In genomic region chr1:155139895-155140629, GRCh38 we compare ENCODE assay signal across 8 cellular contexts. TPM values are rescaled to one million over a fixed set of nuclear protein-coding genes. Genes with fewer than 3 reads are reported as not detected.
A peak's percentile ranks its signal among the peaks of the same experiment; 100 is the strongest.
DNase-seq lines count a peak whose midpoint lies in the region; ATAC-seq and TF ChIP-seq lines count a peak whose summit lies in the region.

TSS of gene DPM3 (minus strand) at chr1:155140531. CDS start at chr1:155140240, 291 bp downstream.

- H3K36me3 ChIP-seq in prostate gland, result no peaks in the 10 kb centered on the region

- intact Hi-C loops in left cardiac atrium (cut with DNase I) (no loop called here), prostate gland (cut with DNase I) (no loop called here)

- H3K27ac ChIP-seq in prostate gland, result peak within 1 kb of the TSS; percentile 88 to 94

- H3K9me3 ChIP-seq in T-helper 17 cell (ENCODE audit: control insufficient read depth, low read length, poor library complexity, severe bottlenecking) (no peaks in the 10 kb centered on the region), prostate gland (no peaks in the 10 kb centered on the region)

- peak within 1 kb of the TSS; percentile 88 for H3K27ac Mint-ChIP-seq in T-helper 17 cell

- peaks cover 35% of the 10 kb centered on the region for H3K4me1 Mint-ChIP-seq in T-helper 17 cell

- H3K36me3 Mint-ChIP-seq in T-helper 17 cell (ENCODE audit: low read depth), result peaks cover 4% of the 10 kb centered on the region

- peaks cover 8% of the 10 kb centered on the region for H3K4me1 ChIP-seq in prostate gland (replicated peaks)

- H3K27me3 ChIP-seq in prostate gland (replicated peaks; ENCODE audit: insufficient read depth), result no peaks in the 10 kb centered on the region

- TF ChIP-seq CTCF in prostate gland (IDR thresholded peaks at IDR 0.05), result peak in 2 of 4 experiments; percentile 6 to 17

- DNase-seq in NCI-H1694 (lab: John Stamatoyannopoulos, UW) (peak; percentile 94), T-helper 17 cell (peak; percentile 77 to 82 (median 78)), amniotic epithelial cell (ENCODE audit: low read depth) (peak; percentile 72), left cardiac atrium (peak; percentile 92), prostate gland (ENCODE audit: low spot score) (peak; percentile 91), ureter (ENCODE audit: low spot score) (peak; percentile 93)

- peaks cover 7% of the 10 kb centered on the region for H3K27me3 Mint-ChIP-seq in T-helper 17 cell

- under 1% methylated on average over 41 of the region's 42 CpGs for WGBS in prostate gland

- TF ChIP-seq POLR2A in prostate gland (IDR thresholded peaks at IDR 0.05), result peak; percentile 78

- ATAC-seq in HG02678 (IDR thresholded peaks at IDR 0.05; ENCODE audit: unreplicated experiment), result peak; percentile 71
- ATAC-seq in T-helper 17 cell, result peak; percentile 71
- peak; percentile 71 to 72 for ATAC-seq in left cardiac atrium

- H3K4me3 Mint-ChIP-seq in T-helper 17 cell, result peak within 1 kb of the TSS; percentile 99

- H3K4me3 ChIP-seq in GM08714 (ENCODE audit: low read length) (peak within 1 kb of the TSS; percentile 88), prostate gland (peak within 1 kb of the TSS; percentile 59 to 60)

RNA-seq across cellular contexts. Expression of gene DPM3, which starts in this region (rescaled TPM):
- total RNA-seq in T-helper 17 cell, result 10 to 100 TPM; 32.1 to 36.0 TPM
- 10 to 100 TPM; 65.8 to 78.6 TPM for total RNA-seq in left cardiac atrium
- total RNA-seq in prostate gland, result 10 to 100 TPM; 93.6 to 97.0 TPM
- 75.4 TPM for total RNA-seq in ureter

Comparison
In these comparisons a context has a peak if more than half of its experiments do, and no peak if none do; other contexts are left out.
1. Peak in every context shown above with its lines: DNase-seq, ATAC-seq, H3K4me3 ChIP-seq and H3K27ac ChIP-seq.